In genomic region chr18:36127866-36128845, GRCh38 we compare ENCODE assay signal across 8 cellular contexts. TPM values are rescaled to one million over a fixed set of nuclear protein-coding genes. Genes with fewer than 3 reads are reported as not detected.
DNase-seq lines count a peak whose midpoint lies in the region; ATAC-seq and TF ChIP-seq lines count a peak whose summit lies in the region.

No MANE protein-coding gene starts in this region.

- H3K18ac ChIP-seq in mesendoderm (ENCODE audit: low read length) = no peak overlapping the region

- intact Hi-C loops in left ventricle myocardium superior (cut with micrococcal nuclease) (no loop called here), transverse colon (cut with DNase I; ENCODE audit: low total_unique reads) (no loop called here)
- intact Hi-C loops in dendritic cell treated with granulocyte-macrophage colony-stimulating factor and Interleukin-4, amounts not matched to agents 40 ng/mL and 50 ng/mL, for 4 days (cut with micrococcal nuclease) = loop anchor here (2.0 kb wide), 1 partner anchor 59 kb away; the partner anchor contains the start of gene MOCOS

- H2BK5ac ChIP-seq in mesendoderm (ENCODE audit: low read length) = no peak overlapping the region

- peaks cover 15% of the 10 kb centered on the region for H3K79me1 ChIP-seq in mesendoderm (ENCODE audit: low read length)

- H3K4me2 ChIP-seq in OCI-LY3 (ENCODE audit: low read length) (peak overlapping the region; percentile 75), mesendoderm (ENCODE audit: low read length) (peak overlapping the region; percentile 88)

- H3K27me3 ChIP-seq in cardiac muscle cell = no peaks in the 10 kb centered on the region
- no peaks in the 10 kb centered on the region for H3K27me3 ChIP-seq in OCI-LY3 (ENCODE audit: low read depth, low read length)
- no peaks in the 10 kb centered on the region for H3K27me3 ChIP-seq in mesendoderm (ENCODE audit: insufficient read depth, low read length, poor library complexity)
- H3K27me3 ChIP-seq in transverse colon = no peaks in the 10 kb centered on the region

- H3K4me1 ChIP-seq in cardiac muscle cell (ENCODE audit: low read depth) (peaks cover 13% of the 10 kb centered on the region), OCI-LY3 (ENCODE audit: low read length) (peaks cover 20% of the 10 kb centered on the region), mesendoderm (ENCODE audit: control insufficient read depth, low read depth, low read length) (peaks cover 3% of the 10 kb centered on the region), transverse colon (peaks cover 7 to 33% (median 19%) of the 10 kb centered on the region in 4 donors)

- peak overlapping the region; percentile 82; the same call in 1 of the 2 replicates for H2AFZ ChIP-seq in OCI-LY3 (ENCODE audit: low read depth, low read length)

- TF ChIP-seq CTCF in cardiac muscle cell (IDR thresholded peaks at IDR 0.05; ENCODE audit: low read depth, low read length) (no peak), OCI-LY3 (IDR thresholded peaks at IDR 0.05; ENCODE audit: low read depth, low read length) (no peak), transverse colon (IDR thresholded peaks at IDR 0.05) (no peak), GM13976 (IDR thresholded peaks at IDR 0.05; ENCODE audit: borderline replicate concordance, control extremely low read depth, extremely low read depth, insufficient read depth, missing control alignments) (no peak)

- no peak for TF ChIP-seq POLR2A in transverse colon (IDR thresholded peaks at IDR 0.05)

- no peak overlapping the region for H4K5ac ChIP-seq in mesendoderm (ENCODE audit: low read length)

- H3K4me3 ChIP-seq in cardiac muscle cell (peak overlapping the region; percentile 87), OCI-LY3 (ENCODE audit: low read length) (peak overlapping the region; percentile 94), mesendoderm (ENCODE audit: low read length) (peak overlapping the region; percentile 64), transverse colon (peak overlapping the region; percentile 68 to 82 (median 76))

- no peaks in the 10 kb centered on the region for H3K9me3 ChIP-seq in cardiac muscle cell (ENCODE audit: low read depth)
- no peaks in the 10 kb centered on the region for H3K9me3 ChIP-seq in OCI-LY3 (ENCODE audit: insufficient read depth, low read length)
- no peaks in the 10 kb centered on the region for H3K9me3 ChIP-seq in transverse colon

- no CpG with 5 or more reads among the region's 26 CpGs for WGBS in mesendoderm (ENCODE audit: extremely low coverage, insufficient coverage, low lambda C conversion rate)
- WGBS in transverse colon (ENCODE audit: low coverage in 1 of 2), 2 donors = 19 to 20% methylated on average over 21 to 26 of the region's 26 CpGs

- H3K27ac Mint-ChIP-seq in dendritic cell treated with granulocyte-macrophage colony-stimulating factor and Interleukin-4, amounts not matched to agents 40 ng/mL and 50 ng/mL, for 4 days = peak overlapping the region; percentile 99

- no peak overlapping the region for H3K23ac ChIP-seq in mesendoderm (ENCODE audit: low read length)

- H3K27ac ChIP-seq in cardiac muscle cell = no peak overlapping the region
- H3K27ac ChIP-seq in OCI-LY3 (ENCODE audit: low read length) = no peak overlapping the region
- H3K27ac ChIP-seq in mesendoderm (ENCODE audit: low read depth, low read length) = no peak overlapping the region
- peak overlapping the region; percentile 98 to 100 (median 99) for H3K27ac ChIP-seq in transverse colon

- H3K9ac ChIP-seq in OCI-LY3 (ENCODE audit: low read length) (peak overlapping the region; percentile 98), mesendoderm (ENCODE audit: low read length) (peak overlapping the region; percentile 86)

- in situ Hi-C loops in transverse colon (cut with MboI; ENCODE audit: low pct_ligation_motif_present in 1 of 4, low pct_unique_long_range_greater_than_20kb in 1 of 4, low sequenced_read_pairs in 3 of 4) (no loop called here), GM13976 (cut with MboI; ENCODE audit: low sequenced_read_pairs, unreplicated experiment) (no loop called here)

- H3K56ac ChIP-seq in mesendoderm (ENCODE audit: low read length) = peak overlapping the region; percentile 91

- H2AK5ac ChIP-seq in mesendoderm (ENCODE audit: low read length) = no peak overlapping the region

- no peak overlapping the region for H2BK15ac ChIP-seq in mesendoderm (replicated peaks; ENCODE audit: low read depth)

- no peak for ATAC-seq in left ventricle myocardium superior

- no peaks in the 10 kb centered on the region for H3K9me3 Mint-ChIP-seq in dendritic cell treated with granulocyte-macrophage colony-stimulating factor and Interleukin-4, amounts not matched to agents 40 ng/mL and 50 ng/mL, for 4 days

- DNase-seq in cardiac muscle cell (ENCODE audit: low read depth in 1 of 2, low spot score in 1 of 2) (peak; percentile 45 to 52), left ventricle myocardium superior (no peak), mesendoderm (peak; percentile 41), transverse colon (peak; percentile 15), T-helper 9 cell (no peak), GM13976 (ENCODE audit: low spot score) (no peak)

- peaks cover 24% of the 10 kb centered on the region for H4K20me1 ChIP-seq in OCI-LY3 (ENCODE audit: insufficient read depth, low read length)

- peaks cover 55% of the 10 kb centered on the region for H3K36me3 Mint-ChIP-seq in dendritic cell treated with granulocyte-macrophage colony-stimulating factor and Interleukin-4, amounts not matched to agents 40 ng/mL and 50 ng/mL, for 4 days (ENCODE audit: low read depth)

- no peak for TF ChIP-seq EP300 in transverse colon (IDR thresholded peaks at IDR 0.05; ENCODE audit: low read depth)

- no peak overlapping the region for H4K8ac ChIP-seq in mesendoderm (ENCODE audit: low read depth, low read length)

- H3K27me3 Mint-ChIP-seq in dendritic cell treated with granulocyte-macrophage colony-stimulating factor and Interleukin-4, amounts not matched to agents 40 ng/mL and 50 ng/mL, for 4 days = no peaks in the 10 kb centered on the region

- H3K79me2 ChIP-seq in OCI-LY3 (ENCODE audit: low read length) (peaks cover 67% of the 10 kb centered on the region), mesendoderm (ENCODE audit: control insufficient read depth, insufficient read depth, low read length) (peaks cover 33% of the 10 kb centered on the region)

- H3K4me3 Mint-ChIP-seq in dendritic cell treated with granulocyte-macrophage colony-stimulating factor and Interleukin-4, amounts not matched to agents 40 ng/mL and 50 ng/mL, for 4 days = peak overlapping the region; percentile 94

- H3K36me3 ChIP-seq in cardiac muscle cell (peaks cover 8% of the 10 kb centered on the region), OCI-LY3 (replicated peaks; ENCODE audit: low read depth, low read length) (peaks cover 34% of the 10 kb centered on the region), mesendoderm (ENCODE audit: control insufficient read depth, insufficient read depth, low read length) (no peaks in the 10 kb centered on the region), transverse colon (peaks cover 0 to 7% (median 0%) of the 10 kb centered on the region in 4 donors)

- H2BK120ac ChIP-seq in mesendoderm (ENCODE audit: low read depth, low read length) = no peak overlapping the region

- H3K4me1 Mint-ChIP-seq in dendritic cell treated with granulocyte-macrophage colony-stimulating factor and Interleukin-4, amounts not matched to agents 40 ng/mL and 50 ng/mL, for 4 days (ENCODE audit: low read depth) = peaks cover 40% of the 10 kb centered on the region

- no peak overlapping the region for H3K4ac ChIP-seq in mesendoderm (ENCODE audit: low read depth, low read length)

RNA-seq across cellular contexts. Expression of gene SLC39A6, which starts 1.0 kb away (rescaled TPM):
- total RNA-seq in cardiac muscle cell = 24.1 and 35.0 TPM in 2 replicates
- 22.7 and 33.7 TPM in 2 replicates for polyA plus RNA-seq in cardiac muscle cell
- total RNA-seq in left ventricle myocardium superior = 13.4 TPM
- polyA plus RNA-seq in mesendoderm (2013, experiment 1 of 2) = 17.2 TPM
- polyA plus RNA-seq in mesendoderm (2013, experiment 2 of 2) = 18.0 TPM
- total RNA-seq in transverse colon = 10 to 100 TPM in 3 of 4 donors, 1 to 10 TPM in 1; 4.5 to 24.3 (median 19.6) TPM

RNA-seq across cellular contexts. Expression of gene ELP2, which starts 1.5 kb away (rescaled TPM):
- total RNA-seq in cardiac muscle cell (27.1 and 39.2 TPM in 2 replicates), left ventricle myocardium superior (59.5 TPM), transverse colon (10 to 100 TPM; 23.2 to 59.5 (median 49.6) TPM)
- 46.9 and 90.1 TPM in 2 replicates for polyA plus RNA-seq in cardiac muscle cell
- polyA plus RNA-seq in mesendoderm (2013, experiment 1 of 2) = 98.4 TPM
- 97.3 TPM for polyA plus RNA-seq in mesendoderm (2013, experiment 2 of 2)

RNA-seq across cellular contexts. Expression of gene MOCOS, which starts 59.1 kb away (rescaled TPM):
- total RNA-seq in cardiac muscle cell = 0.60 and 0.85 TPM in 2 replicates
- 0.27 and 0.74 TPM in 2 replicates for polyA plus RNA-seq in cardiac muscle cell
- total RNA-seq in left ventricle myocardium superior = 0.27 TPM
- polyA plus RNA-seq in mesendoderm (2013, experiment 1 of 2) = 1.1 TPM
- 1.2 TPM for polyA plus RNA-seq in mesendoderm (2013, experiment 2 of 2)
- total RNA-seq in transverse colon = 1 to 10 TPM; 2.6 to 5.7 (median 4.4) TPM

Comparison
In these comparisons a context has a peak if more than half of its experiments do, and no peak if none do; other contexts are left out.
1. DNase-seq: peak in cardiac muscle cell (2 of 2), mesendoderm (single experiment) and transverse colon (single experiment); none in left ventricle myocardium superior (single experiment), T-helper 9 cell (single experiment) and GM13976 (single experiment).
2. H3K27ac ChIP-seq: peak in transverse colon (4 of 4); none in cardiac muscle cell (single experiment), OCI-LY3 (single experiment) and mesendoderm (single experiment).
3. Peak in every context shown above with its lines, with median percentiles within 50 percentile points of each other: H3K4me3 ChIP-seq.